Comparison of ENCODE assay signal across 1 cellular context in genomic region chr4:6461301-6462165, GRCh38.
A peak's percentile ranks its signal among the peaks of the same experiment; 100 is the strongest.
TF ChIP-seq lines count a peak whose summit lies in the region.

No MANE protein-coding gene starts in this region.

TF ChIP-seq in WTC11, 78 proteins besides CTCF, POLR2A, EP300 and RAD21 (continued from another document):
- TF ChIP-seq, protein P1, sequence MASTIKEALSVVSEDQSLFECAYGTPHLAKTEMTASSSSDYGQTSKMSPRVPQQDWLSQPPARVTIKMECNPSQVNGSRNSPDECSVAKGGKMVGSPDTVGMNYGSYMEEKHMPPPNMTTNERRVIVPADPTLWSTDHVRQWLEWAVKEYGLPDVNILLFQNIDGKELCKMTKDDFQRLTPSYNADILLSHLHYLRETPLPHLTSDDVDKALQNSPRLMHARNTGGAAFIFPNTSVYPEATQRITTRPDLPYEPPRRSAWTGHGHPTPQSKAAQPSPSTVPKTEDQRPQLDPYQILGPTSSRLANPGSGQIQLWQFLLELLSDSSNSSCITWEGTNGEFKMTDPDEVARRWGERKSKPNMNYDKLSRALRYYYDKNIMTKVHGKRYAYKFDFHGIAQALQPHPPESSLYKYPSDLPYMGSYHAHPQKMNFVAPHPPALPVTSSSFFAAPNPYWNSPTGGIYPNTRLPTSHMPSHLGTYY (CRISPR knock-in tag; IDR thresholded peaks at IDR 0.05), result no peak
- no peak for TF ChIP-seq CREB1 (CRISPR knock-in tag; IDR thresholded peaks at IDR 0.05)
- no peak for TF ChIP-seq CDX4 (CRISPR knock-in tag; IDR thresholded peaks at IDR 0.05; ENCODE audit: borderline replicate concordance)
- TF ChIP-seq RORB (CRISPR knock-in tag; IDR thresholded peaks at IDR 0.05), result no peak
- no peak for TF ChIP-seq FOXP4 (CRISPR knock-in tag; IDR thresholded peaks at IDR 0.05)
- no peak for TF ChIP-seq PRRX2 (CRISPR knock-in tag; IDR thresholded peaks at IDR 0.05)
- TF ChIP-seq CREM (CRISPR knock-in tag; IDR thresholded peaks at IDR 0.05), result no peak
- TF ChIP-seq ZNF512 (CRISPR knock-in tag; IDR thresholded peaks at IDR 0.05; ENCODE audit: borderline replicate concordance), result no peak
- TF ChIP-seq TCF7 (CRISPR knock-in tag; IDR thresholded peaks at IDR 0.05; ENCODE audit: low read depth), result no peak
- no peak for TF ChIP-seq E2F4 (CRISPR knock-in tag; IDR thresholded peaks at IDR 0.05; ENCODE audit: borderline replicate concordance, low read depth)
- TF ChIP-seq, protein P2, sequence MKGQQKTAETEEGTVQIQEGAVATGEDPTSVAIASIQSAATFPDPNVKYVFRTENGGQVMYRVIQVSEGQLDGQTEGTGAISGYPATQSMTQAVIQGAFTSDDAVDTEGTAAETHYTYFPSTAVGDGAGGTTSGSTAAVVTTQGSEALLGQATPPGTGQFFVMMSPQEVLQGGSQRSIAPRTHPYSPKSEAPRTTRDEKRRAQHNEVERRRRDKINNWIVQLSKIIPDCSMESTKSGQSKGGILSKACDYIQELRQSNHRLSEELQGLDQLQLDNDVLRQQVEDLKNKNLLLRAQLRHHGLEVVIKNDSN (CRISPR knock-in tag; IDR thresholded peaks at IDR 0.05), result peak; percentile 92
- TF ChIP-seq GABPB1 (CRISPR knock-in tag; IDR thresholded peaks at IDR 0.05), result no peak
- TF ChIP-seq JAZF1 (CRISPR knock-in tag; IDR thresholded peaks at IDR 0.05), result no peak
- TF ChIP-seq, protein P3, sequence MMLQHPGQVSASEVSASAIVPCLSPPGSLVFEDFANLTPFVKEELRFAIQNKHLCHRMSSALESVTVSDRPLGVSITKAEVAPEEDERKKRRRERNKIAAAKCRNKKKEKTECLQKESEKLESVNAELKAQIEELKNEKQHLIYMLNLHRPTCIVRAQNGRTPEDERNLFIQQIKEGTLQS (CRISPR knock-in tag; conservative IDR thresholded peaks at IDR 0.05), result no peak
- no peak for TF ChIP-seq OVOL2 (CRISPR knock-in tag; IDR thresholded peaks at IDR 0.05; ENCODE audit: borderline replicate concordance)
- TF ChIP-seq, protein P4, sequence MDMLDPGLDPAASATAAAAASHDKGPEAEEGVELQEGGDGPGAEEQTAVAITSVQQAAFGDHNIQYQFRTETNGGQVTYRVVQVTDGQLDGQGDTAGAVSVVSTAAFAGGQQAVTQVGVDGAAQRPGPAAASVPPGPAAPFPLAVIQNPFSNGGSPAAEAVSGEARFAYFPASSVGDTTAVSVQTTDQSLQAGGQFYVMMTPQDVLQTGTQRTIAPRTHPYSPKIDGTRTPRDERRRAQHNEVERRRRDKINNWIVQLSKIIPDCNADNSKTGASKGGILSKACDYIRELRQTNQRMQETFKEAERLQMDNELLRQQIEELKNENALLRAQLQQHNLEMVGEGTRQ (CRISPR knock-in tag; IDR thresholded peaks at IDR 0.05), result peak; percentile 92
